In the genomic region with DNA sequence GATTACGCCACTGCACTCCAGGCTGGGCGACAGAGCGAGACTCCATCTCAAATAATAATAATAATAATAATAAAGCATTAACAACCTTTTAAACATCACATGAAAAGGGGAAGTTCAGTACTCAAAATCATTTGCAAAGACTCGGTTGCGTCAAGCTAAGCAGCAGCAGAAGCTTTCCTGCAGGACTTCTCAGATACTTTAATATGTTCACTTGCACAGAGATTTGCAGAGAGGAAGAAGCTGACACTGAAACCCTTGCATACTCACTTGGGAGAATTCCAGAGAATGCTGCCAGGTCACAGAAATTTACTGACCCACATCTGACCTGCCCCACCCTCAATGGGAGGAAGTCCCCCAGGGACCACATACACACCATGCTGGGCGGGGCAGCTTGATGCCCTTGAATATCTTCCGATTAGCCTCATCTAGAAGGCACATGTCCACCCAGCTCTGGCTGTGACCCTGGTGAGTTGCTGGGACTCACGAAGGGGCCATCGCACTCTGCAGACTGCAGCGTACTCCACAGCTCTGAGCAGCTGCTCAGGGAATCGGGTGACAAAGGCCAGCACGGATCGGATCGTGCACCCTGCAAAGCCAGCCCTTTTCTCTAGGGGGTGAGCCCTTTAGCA, we compare ENCODE assay signal across 10 cellular contexts.
DNase-seq lines count a peak whose midpoint lies in the region; ATAC-seq and TF ChIP-seq lines count a peak whose summit lies in the region.
"Had no signal": no experiment of that assay in that cellular context is flagged by ENCODE, and none has a peak within 500 bp of the region (broad histone marks: within the 10 kb centered on the region; RNA-seq: fewer than 3 reads in every experiment).

No MANE protein-coding gene starts in this region.

- no peak for TF ChIP-seq CTCF in WTC11 (IDR thresholded peaks at IDR 0.05)
- TF ChIP-seq CTCF in lower lobe of right lung (IDR thresholded peaks at IDR 0.05): no peak

- DNase-seq in A172 (ENCODE audit: low spot score): peak; percentile 58
- no peak for DNase-seq in WTC11 (ENCODE audit: low spot score)
- DNase-seq in lower lobe of right lung: peak; percentile 68
- no peak for DNase-seq in cerebellum (ENCODE audit: low spot score)
- DNase-seq in HPDE6-E6E7 (ENCODE audit: extremely low spot score): no peak
- DNase-seq in stimulated activated CD4-positive, alpha-beta T cell treated with anti-CD3 and anti-CD28 coated beads, Interleukin-1b, Interleukin-23, amount 100 ng/mL, for 48 hours: no peak
- no peak for DNase-seq in NCI-H1105 treated with DMSO at 0.1 percent for 48 hours (lab: John Stamatoyannopoulos, UW)
- DNase-seq: activated naive CD4-positive, alpha-beta T cell treated with anti-CD3 and anti-CD28 coated beads, Interleukin-2, amount 50 U/mL, for 16 hours; CD8-positive, alpha-beta memory T cell had no signal

- intact Hi-C loops in lower lobe of right lung (cut with DNase I): loop anchor here (5.0 kb wide), 1 partner anchor 80 kb away; no protein-coding TSS in a partner anchor

- H3K4me1 ChIP-seq in lower lobe of right lung: peaks cover 42% of the 10 kb centered on the region

- no peak overlapping the region for H3K4me3 ChIP-seq in lower lobe of right lung

- POLR2A ChIA-PET in WTC11 (lab: Charles Lee): no interaction called here

- H3K4me1 Mint-ChIP-seq in IgD-negative memory B cell: peaks cover 41 to 54% (median 52%) of the 10 kb centered on the region in 3 donors
- peaks cover 52% of the 10 kb centered on the region for H3K4me1 Mint-ChIP-seq in WTC11

- CTCF ChIA-PET in WTC11 (lab: Charles Lee): interaction anchor here (0.6 to 3.7 kb wide), 8 partner anchors 10 to 100 kb away, joined by 3 to 29 read pairs (median 4); a partner anchor contains a TSS

- H3K27me3 ChIP-seq in lower lobe of right lung (ENCODE audit: low read depth): no peaks in the 10 kb centered on the region

- H3K27ac Mint-ChIP-seq in IgD-negative memory B cell (peak overlapping the region; percentile 31 to 75 (median 40)), WTC11 (peak overlapping the region; percentile 97; the same call in 1 of the 2 replicates)

- ATAC-seq in WTC11 (peak; percentile 24), lower lobe of right lung (peak; percentile 30 to 48)

- H3K9me3 Mint-ChIP-seq in IgD-negative memory B cell (no peaks in the 10 kb centered on the region), WTC11 (no peaks in the 10 kb centered on the region)
- H3K9me3 Mint-ChIP-seq: CD8-positive, alpha-beta memory T cell had no signal

- H3K4me3 Mint-ChIP-seq in IgD-negative memory B cell (peak overlapping the region; percentile 58 to 78 (median 64)), WTC11 (no peak overlapping the region)

- H3K27me3 Mint-ChIP-seq in IgD-negative memory B cell: no peaks in the 10 kb centered on the region
- no peaks in the 10 kb centered on the region for H3K27me3 Mint-ChIP-seq in WTC11 (ENCODE audit: low read depth)
- H3K27me3 Mint-ChIP-seq: CD8-positive, alpha-beta memory T cell had no signal

- no peak overlapping the region for H3K27ac ChIP-seq in lower lobe of right lung

- no peaks in the 10 kb centered on the region for H3K9me3 ChIP-seq in lower lobe of right lung

- no peaks in the 10 kb centered on the region for H3K36me3 ChIP-seq in lower lobe of right lung

- H3K36me3 Mint-ChIP-seq in IgD-negative memory B cell (no peaks in the 10 kb centered on the region), WTC11 (no peaks in the 10 kb centered on the region)

TF ChIP-seq in WTC11, 78 proteins besides CTCF, POLR2A, EP300 and RAD21 (continues in another document):
- TF ChIP-seq ZNF263 (CRISPR knock-in tag; IDR thresholded peaks at IDR 0.05; ENCODE audit: low read depth) (no peak), ZBTB21 (CRISPR knock-in tag; IDR thresholded peaks at IDR 0.05; ENCODE audit: borderline replicate concordance) (no peak), ATF1 (CRISPR knock-in tag; IDR thresholded peaks at IDR 0.05) (no peak), TEAD1 (CRISPR knock-in tag; IDR thresholded peaks at IDR 0.05) (no peak), SP1 (CRISPR knock-in tag; conservative IDR thresholded peaks at IDR 0.05) (no peak), ZNF317 (CRISPR knock-in tag; IDR thresholded peaks at IDR 0.05; ENCODE audit: borderline replicate concordance, low read depth) (no peak)
- TF ChIP-seq, protein P1, sequence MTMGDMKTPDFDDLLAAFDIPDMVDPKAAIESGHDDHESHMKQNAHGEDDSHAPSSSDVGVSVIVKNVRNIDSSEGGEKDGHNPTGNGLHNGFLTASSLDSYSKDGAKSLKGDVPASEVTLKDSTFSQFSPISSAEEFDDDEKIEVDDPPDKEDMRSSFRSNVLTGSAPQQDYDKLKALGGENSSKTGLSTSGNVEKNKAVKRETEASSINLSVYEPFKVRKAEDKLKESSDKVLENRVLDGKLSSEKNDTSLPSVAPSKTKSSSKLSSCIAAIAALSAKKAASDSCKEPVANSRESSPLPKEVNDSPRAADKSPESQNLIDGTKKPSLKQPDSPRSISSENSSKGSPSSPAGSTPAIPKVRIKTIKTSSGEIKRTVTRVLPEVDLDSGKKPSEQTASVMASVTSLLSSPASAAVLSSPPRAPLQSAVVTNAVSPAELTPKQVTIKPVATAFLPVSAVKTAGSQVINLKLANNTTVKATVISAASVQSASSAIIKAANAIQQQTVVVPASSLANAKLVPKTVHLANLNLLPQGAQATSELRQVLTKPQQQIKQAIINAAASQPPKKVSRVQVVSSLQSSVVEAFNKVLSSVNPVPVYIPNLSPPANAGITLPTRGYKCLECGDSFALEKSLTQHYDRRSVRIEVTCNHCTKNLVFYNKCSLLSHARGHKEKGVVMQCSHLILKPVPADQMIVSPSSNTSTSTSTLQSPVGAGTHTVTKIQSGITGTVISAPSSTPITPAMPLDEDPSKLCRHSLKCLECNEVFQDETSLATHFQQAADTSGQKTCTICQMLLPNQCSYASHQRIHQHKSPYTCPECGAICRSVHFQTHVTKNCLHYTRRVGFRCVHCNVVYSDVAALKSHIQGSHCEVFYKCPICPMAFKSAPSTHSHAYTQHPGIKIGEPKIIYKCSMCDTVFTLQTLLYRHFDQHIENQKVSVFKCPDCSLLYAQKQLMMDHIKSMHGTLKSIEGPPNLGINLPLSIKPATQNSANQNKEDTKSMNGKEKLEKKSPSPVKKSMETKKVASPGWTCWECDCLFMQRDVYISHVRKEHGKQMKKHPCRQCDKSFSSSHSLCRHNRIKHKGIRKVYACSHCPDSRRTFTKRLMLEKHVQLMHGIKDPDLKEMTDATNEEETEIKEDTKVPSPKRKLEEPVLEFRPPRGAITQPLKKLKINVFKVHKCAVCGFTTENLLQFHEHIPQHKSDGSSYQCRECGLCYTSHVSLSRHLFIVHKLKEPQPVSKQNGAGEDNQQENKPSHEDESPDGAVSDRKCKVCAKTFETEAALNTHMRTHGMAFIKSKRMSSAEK (CRISPR knock-in tag; IDR thresholded peaks at IDR 0.05; ENCODE audit: borderline replicate concordance): no peak
- TF ChIP-seq, protein P2, sequence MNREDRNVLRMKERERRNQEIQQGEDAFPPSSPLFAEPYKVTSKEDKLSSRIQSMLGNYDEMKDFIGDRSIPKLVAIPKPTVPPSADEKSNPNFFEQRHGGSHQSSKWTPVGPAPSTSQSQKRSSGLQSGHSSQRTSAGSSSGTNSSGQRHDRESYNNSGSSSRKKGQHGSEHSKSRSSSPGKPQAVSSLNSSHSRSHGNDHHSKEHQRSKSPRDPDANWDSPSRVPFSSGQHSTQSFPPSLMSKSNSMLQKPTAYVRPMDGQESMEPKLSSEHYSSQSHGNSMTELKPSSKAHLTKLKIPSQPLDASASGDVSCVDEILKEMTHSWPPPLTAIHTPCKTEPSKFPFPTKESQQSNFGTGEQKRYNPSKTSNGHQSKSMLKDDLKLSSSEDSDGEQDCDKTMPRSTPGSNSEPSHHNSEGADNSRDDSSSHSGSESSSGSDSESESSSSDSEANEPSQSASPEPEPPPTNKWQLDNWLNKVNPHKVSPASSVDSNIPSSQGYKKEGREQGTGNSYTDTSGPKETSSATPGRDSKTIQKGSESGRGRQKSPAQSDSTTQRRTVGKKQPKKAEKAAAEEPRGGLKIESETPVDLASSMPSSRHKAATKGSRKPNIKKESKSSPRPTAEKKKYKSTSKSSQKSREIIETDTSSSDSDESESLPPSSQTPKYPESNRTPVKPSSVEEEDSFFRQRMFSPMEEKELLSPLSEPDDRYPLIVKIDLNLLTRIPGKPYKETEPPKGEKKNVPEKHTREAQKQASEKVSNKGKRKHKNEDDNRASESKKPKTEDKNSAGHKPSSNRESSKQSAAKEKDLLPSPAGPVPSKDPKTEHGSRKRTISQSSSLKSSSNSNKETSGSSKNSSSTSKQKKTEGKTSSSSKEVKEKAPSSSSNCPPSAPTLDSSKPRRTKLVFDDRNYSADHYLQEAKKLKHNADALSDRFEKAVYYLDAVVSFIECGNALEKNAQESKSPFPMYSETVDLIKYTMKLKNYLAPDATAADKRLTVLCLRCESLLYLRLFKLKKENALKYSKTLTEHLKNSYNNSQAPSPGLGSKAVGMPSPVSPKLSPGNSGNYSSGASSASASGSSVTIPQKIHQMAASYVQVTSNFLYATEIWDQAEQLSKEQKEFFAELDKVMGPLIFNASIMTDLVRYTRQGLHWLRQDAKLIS (CRISPR knock-in tag; IDR thresholded peaks at IDR 0.05; ENCODE audit: borderline replicate concordance): no peak
- TF ChIP-seq, protein P3, sequence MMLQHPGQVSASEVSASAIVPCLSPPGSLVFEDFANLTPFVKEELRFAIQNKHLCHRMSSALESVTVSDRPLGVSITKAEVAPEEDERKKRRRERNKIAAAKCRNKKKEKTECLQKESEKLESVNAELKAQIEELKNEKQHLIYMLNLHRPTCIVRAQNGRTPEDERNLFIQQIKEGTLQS (CRISPR knock-in tag; conservative IDR thresholded peaks at IDR 0.05): no peak
- TF ChIP-seq, protein P4, sequence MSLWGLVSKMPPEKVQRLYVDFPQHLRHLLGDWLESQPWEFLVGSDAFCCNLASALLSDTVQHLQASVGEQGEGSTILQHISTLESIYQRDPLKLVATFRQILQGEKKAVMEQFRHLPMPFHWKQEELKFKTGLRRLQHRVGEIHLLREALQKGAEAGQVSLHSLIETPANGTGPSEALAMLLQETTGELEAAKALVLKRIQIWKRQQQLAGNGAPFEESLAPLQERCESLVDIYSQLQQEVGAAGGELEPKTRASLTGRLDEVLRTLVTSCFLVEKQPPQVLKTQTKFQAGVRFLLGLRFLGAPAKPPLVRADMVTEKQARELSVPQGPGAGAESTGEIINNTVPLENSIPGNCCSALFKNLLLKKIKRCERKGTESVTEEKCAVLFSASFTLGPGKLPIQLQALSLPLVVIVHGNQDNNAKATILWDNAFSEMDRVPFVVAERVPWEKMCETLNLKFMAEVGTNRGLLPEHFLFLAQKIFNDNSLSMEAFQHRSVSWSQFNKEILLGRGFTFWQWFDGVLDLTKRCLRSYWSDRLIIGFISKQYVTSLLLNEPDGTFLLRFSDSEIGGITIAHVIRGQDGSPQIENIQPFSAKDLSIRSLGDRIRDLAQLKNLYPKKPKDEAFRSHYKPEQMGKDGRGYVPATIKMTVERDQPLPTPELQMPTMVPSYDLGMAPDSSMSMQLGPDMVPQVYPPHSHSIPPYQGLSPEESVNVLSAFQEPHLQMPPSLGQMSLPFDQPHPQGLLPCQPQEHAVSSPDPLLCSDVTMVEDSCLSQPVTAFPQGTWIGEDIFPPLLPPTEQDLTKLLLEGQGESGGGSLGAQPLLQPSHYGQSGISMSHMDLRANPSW (CRISPR knock-in tag; conservative IDR thresholded peaks at IDR 0.05; ENCODE audit: low read depth): no peak

Comparison
In these comparisons a context has a peak if more than half of its experiments do, and no peak if none do; other contexts are left out.
1. DNase-seq: peak in A172 (single experiment) and lower lobe of right lung (single experiment); none in WTC11 (single experiment), cerebellum (single experiment), HPDE6-E6E7 (single experiment), stimulated activated CD4-positive, alpha-beta T cell treated with anti-CD3 and anti-CD28 coated beads, Interleukin-1b, Interleukin-23, amount 100 ng/mL, for 48 hours (single experiment) and NCI-H1105 treated with DMSO at 0.1 percent for 48 hours (single experiment).